8 cellular contexts compared by ENCODE assay signal in genomic region chr20:48018851-48019250, GRCh38.
DNase-seq lines count a peak whose midpoint lies in the region; FAIRE-seq and TF ChIP-seq lines count a peak whose summit lies in the region.
"Not testable (repeated sequence)": the region's sequence is repeated elsewhere in the genome, so short reads cannot be mapped to it uniquely, and the experiment has no call there.

No MANE protein-coding gene starts in this region.

- H4K5ac ChIP-seq in H1 (ENCODE audit: insufficient read length, low read depth, low read length): not testable (repeated sequence)

- not testable (repeated sequence) for TF ChIP-seq EP300 in H1 (IDR thresholded peaks at IDR 0.05; ENCODE audit: borderline replicate concordance in 1 of 2, low read depth in 2 of 2, low read length in 2 of 2)

- not testable (repeated sequence) for H3K79me2 ChIP-seq in astrocyte (ENCODE audit: insufficient read depth, low read length); H1 (ENCODE audit: control insufficient read depth in 1 of 2, insufficient read depth in 2 of 2, low read length in 2 of 2)

- H3K56ac ChIP-seq in H1 (replicated peaks; ENCODE audit: insufficient read length, low read depth, low read length): not testable (repeated sequence)

- H2BK20ac ChIP-seq in H1 (ENCODE audit: low read length): not testable (repeated sequence)

- FAIRE-seq in HTR-8/SVneo (lab: Jason Lieb, UNC): peak; percentile 94
- FAIRE-seq in astrocyte (lab: Jason Lieb, UNC): peak; percentile 93
- FAIRE-seq in H1 (lab: Jason Lieb, UNC): peak; percentile 45

- not testable (repeated sequence) for H2BK5ac ChIP-seq in H1 (ENCODE audit: low read depth, low read length)

- 88% methylated on average over 6 of the region's 6 CpGs; no CpG with 5 or more reads in 1 of the 2 experiments for WGBS in H1 (ENCODE audit: extremely low coverage in 1 of 2, insufficient coverage in 1 of 2, insufficient read length in 1 of 2, insufficient replicate concordance in 2 of 2, low coverage in 1 of 2, low lambda C conversion rate in 2 of 2, missing lambda C conversion rate in 1 of 2), 2 experiments

- H3K9ac ChIP-seq in astrocyte (ENCODE audit: low read length); H1 (replicated peaks in 1 of 4; ENCODE audit: extremely low read depth in 1 of 4, low read depth in 3 of 4, low read length in 3 of 4): not testable (repeated sequence)

- not testable (repeated sequence) for H2BK15ac ChIP-seq in H1 (ENCODE audit: low read length)

- H3K36me3 ChIP-seq in SJCRH30; astrocyte (ENCODE audit: insufficient read depth, low read length); H1 (ENCODE audit: control insufficient read depth in 2 of 4, insufficient read depth in 4 of 4, low read length in 3 of 4): not testable (repeated sequence)

- H2AFZ ChIP-seq in astrocyte (ENCODE audit: low read depth, low read length); H1 (ENCODE audit: low read length): not testable (repeated sequence)

- H4K8ac ChIP-seq in H1 (ENCODE audit: extremely low read depth, insufficient read depth, low read length): not testable (repeated sequence)

- not testable (repeated sequence) for H2BK12ac ChIP-seq in H1 (ENCODE audit: low read depth, low read length)

- not testable (repeated sequence) for H3K27me3 ChIP-seq in SJCRH30; astrocyte (ENCODE audit: insufficient read depth, low read length); H1 (replicated peaks in 1 of 4; ENCODE audit: control insufficient read depth in 3 of 4, extremely low read depth in 1 of 4, insufficient read depth in 3 of 4, low read length in 3 of 4)

- not testable (repeated sequence) for H3K23ac ChIP-seq in H1 (ENCODE audit: insufficient read length)

- not testable (repeated sequence) for H3K9me3 Mint-ChIP-seq in astrocyte (ENCODE audit: unreplicated experiment); neural crest cell

- H3K27me3 Mint-ChIP-seq in astrocyte (ENCODE audit: low read depth, unreplicated experiment): peaks cover 14% of the 10 kb centered on the region
- H3K27me3 Mint-ChIP-seq in neural crest cell (ENCODE audit: low read depth): not testable (repeated sequence)

- H3K4me3 ChIP-seq in AG04449 (ENCODE audit: low read depth, low read length); SJCRH30; astrocyte (ENCODE audit: insufficient read depth, low read depth, low read length); H1 (ENCODE audit: extremely low read depth in 1 of 4, insufficient read depth in 2 of 4, low read depth in 3 of 4, low read length in 4 of 4): not testable (repeated sequence)

- H3K4me1 Mint-ChIP-seq in astrocyte (ENCODE audit: low read depth, unreplicated experiment) (peaks cover 17% of the 10 kb centered on the region), neural crest cell (peaks cover 25% of the 10 kb centered on the region)

- H3K4me2 ChIP-seq in astrocyte (ENCODE audit: low read length): peak overlapping the region; percentile 45
- not testable (repeated sequence) for H3K4me2 ChIP-seq in H1 (ENCODE audit: insufficient read depth in 1 of 2, low read depth in 2 of 2, low read length in 2 of 2)

- not testable (repeated sequence) for H3K27ac ChIP-seq in SJCRH30; H1 (ENCODE audit: low read depth, low read length)
- H3K27ac ChIP-seq in astrocyte (ENCODE audit: low read depth, low read length): peak overlapping the region; percentile 21

- POLR2A ChIA-PET in AG04449 (lab: Yijun Ruan, JAX): interaction anchor here (0.9 to 1.0 kb wide), 2 partner anchors 11 to 277 kb away, joined by 3 to 6 read pairs; no protein-coding TSS in a partner anchor
- POLR2A ChIA-PET in H1 (lab: Charles Lee; ENCODE audit: partially characterized antibody): not testable (repeated sequence)

- H3K4me1 ChIP-seq in SJCRH30 (peaks cover 24% of the 10 kb centered on the region), astrocyte (ENCODE audit: insufficient read depth, low read length) (peaks cover 31% of the 10 kb centered on the region)
- not testable (repeated sequence) for H3K4me1 ChIP-seq in H1 (replicated peaks in 1 of 4; ENCODE audit: control insufficient read depth in 3 of 4, insufficient read depth in 4 of 4, low read length in 3 of 4)

- H3K79me1 ChIP-seq in H1 (ENCODE audit: low read depth, low read length): not testable (repeated sequence)

- TF ChIP-seq POLR2A in H1 (IDR thresholded peaks at IDR 0.05; ENCODE audit: control extremely low read depth in 1 of 2, low read depth in 2 of 2, low read length in 2 of 2): not testable (repeated sequence)

- peaks cover 14% of the 10 kb centered on the region for H3K9me3 ChIP-seq in SJCRH30 (replicated peaks)
- H3K9me3 ChIP-seq in astrocyte (ENCODE audit: insufficient read depth, low read depth, low read length); H1 (ENCODE audit: insufficient read depth in 2 of 2, low read depth in 1 of 2, low read length in 1 of 2): not testable (repeated sequence)

- not testable (repeated sequence) for H2BK120ac ChIP-seq in H1 (replicated peaks; ENCODE audit: low read depth, low read length)

- not testable (repeated sequence) for H3K23me2 ChIP-seq in H1 (ENCODE audit: low read depth, low read length)

- not testable (repeated sequence) for TF ChIP-seq RAD21 in H1 (IDR thresholded peaks at IDR 0.05 in 1 of 2, conservative IDR thresholded peaks at IDR 0.05 in 1 of 2; ENCODE audit: low read depth in 2 of 2, low read length in 2 of 2)

- H3K4me3 Mint-ChIP-seq in astrocyte (ENCODE audit: unreplicated experiment); neural crest cell: not testable (repeated sequence)

- H3K36me3 Mint-ChIP-seq in astrocyte (ENCODE audit: low read depth, unreplicated experiment); neural crest cell (ENCODE audit: low read depth): not testable (repeated sequence)

- not testable (repeated sequence) for H4K91ac ChIP-seq in H1 (replicated peaks; ENCODE audit: insufficient read length, low read length)

- H3K14ac ChIP-seq in H1 (ENCODE audit: insufficient read length): not testable (repeated sequence)

- H4K20me1 ChIP-seq in astrocyte (ENCODE audit: insufficient read depth, low read length); H1 (replicated peaks in 1 of 2; ENCODE audit: control insufficient read depth in 1 of 2, insufficient read depth in 2 of 2, low read length in 2 of 2): not testable (repeated sequence)

- DNase-seq in AG04449 (ENCODE audit: low read depth, low spot score) (peak; percentile 74), ELF-1 (ENCODE audit: low read depth, low spot score) (peak; percentile 14), SJCRH30 (peak; percentile 35 to 37), astrocyte (ENCODE audit: low read depth) (peak; percentile 89), kidney glomerular epithelial cell (lab: John Stamatoyannopoulos, UW) (peak; percentile 25)
- DNase-seq in HTR-8/SVneo (ENCODE audit: insufficient read length, low spot score); H1 (ENCODE audit: low read depth in 1 of 2, low spot score in 2 of 2); neural crest cell (ENCODE audit: low read depth, low spot score): not testable (repeated sequence)

- H2AK5ac ChIP-seq in H1 (ENCODE audit: low read depth, low read length): not testable (repeated sequence)

- CTCF ChIA-PET in AG04449 (lab: Yijun Ruan, JAX); H1 (lab: Charles Lee; ENCODE audit: partially characterized antibody): not testable (repeated sequence)

- TF ChIP-seq CTCF in AG04449 (IDR thresholded peaks at IDR 0.05; ENCODE audit: insufficient read depth, low read length, missing control alignments); astrocyte (IDR thresholded peaks at IDR 0.05; ENCODE audit: insufficient read depth, low read depth, low read length); H1 (IDR thresholded peaks at IDR 0.05; ENCODE audit: control extremely low read depth in 1 of 3, insufficient read depth in 1 of 3, low read depth in 1 of 3, low read length in 3 of 3); neural crest cell (conservative IDR thresholded peaks at IDR 0.05): not testable (repeated sequence)

- peak overlapping the region; percentile 22 for H3K27ac Mint-ChIP-seq in astrocyte (ENCODE audit: unreplicated experiment)
- peak overlapping the region; percentile 59 for H3K27ac Mint-ChIP-seq in neural crest cell (ENCODE audit: unreplicated experiment)

- not testable (repeated sequence) for H3K18ac ChIP-seq in H1 (ENCODE audit: extremely low read depth, low read length)

- H3K4ac ChIP-seq in H1 (replicated peaks; ENCODE audit: insufficient read length, low read depth, low read length): not testable (repeated sequence)
